8 cellular contexts compared by ENCODE assay signal in the genomic region with DNA sequence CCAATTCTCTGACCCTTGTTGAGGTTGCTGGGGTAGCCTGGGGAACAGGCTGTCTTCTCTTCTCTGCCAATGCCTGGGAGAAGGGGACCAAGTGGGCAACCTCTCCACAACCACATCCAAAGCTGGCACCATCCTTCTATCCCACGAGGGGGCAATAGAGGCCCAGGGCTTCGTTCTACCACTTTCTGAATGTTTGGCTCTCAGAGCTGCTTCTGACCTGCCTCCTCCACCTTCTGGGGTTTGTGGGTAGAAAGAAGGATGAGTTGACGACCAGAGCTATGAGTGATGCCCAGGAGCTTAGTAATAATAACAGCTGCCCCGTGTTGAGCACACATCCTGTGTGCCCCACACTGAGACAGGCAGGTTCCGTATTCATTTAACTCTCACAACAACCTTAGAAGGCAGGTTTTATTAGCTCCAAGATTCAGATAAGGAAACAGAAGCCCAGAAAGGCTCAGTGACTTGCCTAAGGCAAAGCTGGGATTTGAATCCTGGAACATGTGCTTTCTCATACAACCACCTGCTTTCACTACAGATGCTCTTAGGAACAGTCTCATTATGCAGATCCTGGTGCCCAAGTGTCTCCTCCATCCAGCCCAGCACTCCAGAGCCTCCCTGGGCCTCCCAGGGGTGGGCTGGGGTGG. TPM values are rescaled to one million over a fixed set of nuclear protein-coding genes. Genes with fewer than 3 reads are reported as not detected.
DNase-seq lines count a peak whose midpoint lies in the region; ATAC-seq, FAIRE-seq and TF ChIP-seq lines count a peak whose summit lies in the region.

No MANE protein-coding gene starts in this region.

- 38 to 46% methylated on average over 3 to 5 of the region's 5 CpGs for WGBS in endodermal cell (ENCODE audit: insufficient coverage in 1 of 2, insufficient read length in 1 of 2), 2 experiments

- H3K9me3 Mint-ChIP-seq in endodermal cell: no peaks in the 10 kb centered on the region
- no peaks in the 10 kb centered on the region for H3K9me3 Mint-ChIP-seq in neural crest cell

- ATAC-seq in HG02642 (IDR thresholded peaks at IDR 0.05; ENCODE audit: poor library complexity, unreplicated experiment) (peak; percentile 74), HG03457 (IDR thresholded peaks at IDR 0.05; ENCODE audit: unreplicated experiment) (no peak)

- TF ChIP-seq CTCF in GM10266 (IDR thresholded peaks at IDR 0.05; ENCODE audit: control insufficient read depth, insufficient read depth, low read depth, missing control alignments) (peak; percentile 68), endodermal cell (conservative IDR thresholded peaks at IDR 0.05) (peak; percentile 84), neural crest cell (conservative IDR thresholded peaks at IDR 0.05) (peak; percentile 75)

- peak overlapping the region; percentile 39 for H3K27ac Mint-ChIP-seq in endodermal cell
- no peak overlapping the region for H3K27ac Mint-ChIP-seq in neural crest cell (ENCODE audit: unreplicated experiment)

- peak; percentile 91 for FAIRE-seq in urothelium cell line (lab: Jason Lieb, UNC)

- H3K4me3 Mint-ChIP-seq in endodermal cell (no peak overlapping the region), neural crest cell (no peak overlapping the region)

- DNase-seq in GM10266 (ENCODE audit: extremely low spot score) (peak; percentile 80), NCI-H510A (lab: John Stamatoyannopoulos, UW) (peak; percentile 34), endodermal cell (peak; percentile 92), neural crest cell (ENCODE audit: low read depth, low spot score) (no peak), urothelium cell line (ENCODE audit: low spot score) (peak; percentile 91)
- peak; percentile 68 for DNase-seq in activated CD4-positive, alpha-beta T cell treated with anti-CD3 and anti-CD28 coated beads, Interleukin-2, amount 50 U/mL, for 1 hour

- no peak overlapping the region for H3K4me3 ChIP-seq in endodermal cell (ENCODE audit: low read length)

- H3K27ac ChIP-seq in endodermal cell (ENCODE audit: low read depth, low read length): no peak overlapping the region

- no peaks in the 10 kb centered on the region for H3K9me3 ChIP-seq in endodermal cell (ENCODE audit: control insufficient read depth, low read length)

- no peak overlapping the region for H3K9ac ChIP-seq in endodermal cell (ENCODE audit: extremely low read depth, low read length, poor library complexity, severe bottlenecking)

- H3K36me3 ChIP-seq in endodermal cell (ENCODE audit: control insufficient read depth, insufficient read depth, low read length): no peaks in the 10 kb centered on the region

- H3K27me3 Mint-ChIP-seq in endodermal cell (ENCODE audit: insufficient read depth): peaks cover 22% of the 10 kb centered on the region
- no peaks in the 10 kb centered on the region for H3K27me3 Mint-ChIP-seq in neural crest cell (ENCODE audit: low read depth)

- H3K36me3 Mint-ChIP-seq in endodermal cell (ENCODE audit: low read depth): peaks cover 11% of the 10 kb centered on the region
- H3K36me3 Mint-ChIP-seq in neural crest cell (ENCODE audit: low read depth): peaks cover 2% of the 10 kb centered on the region

- no peaks in the 10 kb centered on the region for H3K27me3 ChIP-seq in endodermal cell (ENCODE audit: control insufficient read depth, insufficient read depth, low read length, poor library complexity, severe bottlenecking)

- no peaks in the 10 kb centered on the region for H3K4me1 Mint-ChIP-seq in endodermal cell
- H3K4me1 Mint-ChIP-seq in neural crest cell: peaks cover 21% of the 10 kb centered on the region

- H3K4me1 ChIP-seq in endodermal cell (ENCODE audit: control insufficient read depth, insufficient read depth, low read length): no peaks in the 10 kb centered on the region

RNA-seq across cellular contexts. Expression of a gene that starts 11.1 kb away (rescaled TPM):
- 10 to 100 TPM; 31.3 to 36.8 TPM for total RNA-seq in endodermal cell
- 24.0 TPM for polyA plus RNA-seq in endodermal cell (2013, experiment 1 of 2)
- 22.4 TPM for polyA plus RNA-seq in endodermal cell (2013, experiment 2 of 2)
- total RNA-seq in neural crest cell: 27.9 and 30.5 TPM in 2 replicates

RNA-seq across cellular contexts. Expression of a gene that starts 34.5 kb away (rescaled TPM):
- total RNA-seq in endodermal cell: 10 to 100 TPM; 97.2 to 98.8 TPM
- polyA plus RNA-seq in endodermal cell (2013, experiment 1 of 2): 87.0 TPM
- polyA plus RNA-seq in endodermal cell (2013, experiment 2 of 2): 73.6 TPM
- 79.1 and 83.8 TPM in 2 replicates for total RNA-seq in neural crest cell

RNA-seq across cellular contexts. Expression of a gene that starts 36.8 kb away (rescaled TPM):
- total RNA-seq in endodermal cell: not detected
- not detected for polyA plus RNA-seq in endodermal cell (2013, experiment 1 of 2)
- polyA plus RNA-seq in endodermal cell (2013, experiment 2 of 2): not detected
- not detected in 2 replicates for total RNA-seq in neural crest cell
